In the genomic region with DNA sequence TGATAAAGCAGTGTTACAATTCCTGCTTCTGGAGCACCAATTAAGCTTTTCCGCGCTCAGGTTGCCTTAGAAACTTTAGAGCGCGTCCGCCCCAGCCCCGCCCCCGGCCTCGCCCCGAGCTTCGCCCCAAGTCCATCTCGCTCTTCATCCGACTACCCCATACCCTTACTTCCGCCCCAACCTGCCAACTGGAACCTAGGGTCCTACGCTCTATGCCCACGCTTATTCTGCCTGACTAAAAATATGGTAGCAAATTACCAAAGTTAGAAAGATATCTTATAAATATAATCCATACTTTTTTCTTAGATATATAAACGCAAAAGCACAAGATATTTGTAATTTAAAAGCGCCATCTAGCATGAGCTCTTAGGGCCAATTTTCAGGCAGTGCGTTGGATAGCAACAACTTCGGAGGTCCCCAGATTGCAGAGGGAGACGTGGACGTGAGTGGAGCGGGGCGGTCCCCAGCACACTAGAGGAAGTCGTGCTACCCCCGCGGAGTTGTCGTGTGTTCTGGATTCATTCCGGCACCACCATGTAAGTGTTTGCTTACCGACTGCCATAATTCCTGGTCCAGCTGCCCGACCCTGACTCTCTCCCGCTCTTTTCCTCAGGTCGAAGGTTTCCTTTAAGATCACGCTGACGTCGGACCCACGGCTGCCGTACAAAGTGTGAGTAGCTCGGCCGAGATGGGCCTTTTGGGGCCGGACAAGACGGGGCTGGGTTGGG, we compare ENCODE assay signal across 8 cellular contexts. TPM values are rescaled to one million over a fixed set of nuclear protein-coding genes. Genes with fewer than 3 reads are reported as not detected.
DNase-seq lines count a peak whose midpoint lies in the region; ATAC-seq and TF ChIP-seq lines count a peak whose summit lies in the region.

A gene (plus strand): TSS at position 466 of the 728 bp plus-strand sequence. CDS start 69 bp downstream, at position 535.

- ATAC-seq in GM19025 (IDR thresholded peaks at IDR 0.05; ENCODE audit: low read depth, unreplicated experiment), result peak; percentile 95
- ATAC-seq in HG03342 (IDR thresholded peaks at IDR 0.05; ENCODE audit: unreplicated experiment), result peak; percentile 95
- peak; percentile 95 for ATAC-seq in central memory CD8-positive, alpha-beta T cell (replicated peaks; ENCODE audit: extremely low read depth, poor library complexity, severe bottlenecking)

- peak in 2 of 3 donors; percentile 45 to 49 for TF ChIP-seq POLR2A in spleen (IDR thresholded peaks at IDR 0.05)

- peak within 1 kb of the TSS; percentile 87 to 94 (median 90) for H3K27ac ChIP-seq in spleen

- intact Hi-C loops in spleen (cut with DNase I; ENCODE audit: low total_unique reads), result no loop called here

- no peaks in the 10 kb centered on the region for H3K9me3 ChIP-seq in spleen

- H3K27me3 ChIP-seq in spleen (replicated peaks in 1 of 7), result no peaks in the 10 kb centered on the region

- H3K4me1 ChIP-seq in spleen, result peaks cover 18 to 52% (median 38%) of the 10 kb centered on the region in 6 donors

- TF ChIP-seq CTCF in AG09309 (IDR thresholded peaks at IDR 0.05; ENCODE audit: control insufficient read depth, insufficient read depth, low read depth, low read length, missing control alignments), result no peak
- TF ChIP-seq CTCF in spleen (IDR thresholded peaks at IDR 0.05 in 8 of 11, conservative IDR thresholded peaks at IDR 0.05 in 3 of 11), result no peak

- no peaks in the 10 kb centered on the region for H3K27me3 Mint-ChIP-seq in central memory CD8-positive, alpha-beta T cell

- peak within 1 kb of the TSS; percentile 99 for H3K27ac Mint-ChIP-seq in central memory CD8-positive, alpha-beta T cell (ENCODE audit: low read depth)

- peaks cover 0 to 28% (median 6%) of the 10 kb centered on the region in 6 donors for H3K36me3 ChIP-seq in spleen

- peaks cover 37% of the 10 kb centered on the region for H3K4me1 Mint-ChIP-seq in central memory CD8-positive, alpha-beta T cell

- WGBS in spleen, 5 donors, result 0 to 1% (median 0%) methylated on average over 38 to 41 of the region's 41 CpGs

- peak within 1 kb of the TSS; percentile 97 for H3K4me3 ChIP-seq in AG09309 (ENCODE audit: control insufficient read depth, low read depth, low read length)
- H3K4me3 ChIP-seq in spleen, result peak within 1 kb of the TSS; percentile 67 to 90 (median 80)

- DNase-seq in AG09309 (ENCODE audit: low read depth) (peak; percentile 88), NCI-H446 (lab: John Stamatoyannopoulos, UW) (peak; percentile 96 to 97), inferior parietal cortex (ENCODE audit: extremely low spot score) (peak; percentile 92), spleen (peak; percentile 96)
- peak; percentile 74 for DNase-seq in activated CD4-positive, CD25-positive, alpha-beta regulatory T cell treated with anti-CD3 and anti-CD28 coated beads, Interleukin-2, amount 50 U/mL, for 16 hours (ENCODE audit: low read depth, low spot score)
- DNase-seq in central memory CD8-positive, alpha-beta T cell (ENCODE audit: low spot score in 2 of 2), result peak; percentile 73 to 80

- H3K36me3 Mint-ChIP-seq in central memory CD8-positive, alpha-beta T cell (ENCODE audit: insufficient read depth), result peaks cover 17% of the 10 kb centered on the region

- H3K9me3 Mint-ChIP-seq in central memory CD8-positive, alpha-beta T cell, result no peaks in the 10 kb centered on the region

- H3K4me3 Mint-ChIP-seq in central memory CD8-positive, alpha-beta T cell, result peak within 1 kb of the TSS; percentile 100

RNA-seq across cellular contexts. Expression of the gene that starts here (rescaled TPM):
- total RNA-seq in spleen, result 10 to 100 TPM; 50.1 to 74.2 (median 58.1) TPM
- polyA plus RNA-seq in spleen, result 10 to 100 TPM; 27.9 to 38.6 (median 32.9) TPM

Comparison
In these comparisons a context has a peak if more than half of its experiments do, and no peak if none do; other contexts are left out.
1. Peak in every context shown above with its lines: DNase-seq, ATAC-seq, H3K4me3 ChIP-seq and H3K27ac ChIP-seq.